14 cellular contexts compared by ENCODE assay signal in the genomic region with DNA sequence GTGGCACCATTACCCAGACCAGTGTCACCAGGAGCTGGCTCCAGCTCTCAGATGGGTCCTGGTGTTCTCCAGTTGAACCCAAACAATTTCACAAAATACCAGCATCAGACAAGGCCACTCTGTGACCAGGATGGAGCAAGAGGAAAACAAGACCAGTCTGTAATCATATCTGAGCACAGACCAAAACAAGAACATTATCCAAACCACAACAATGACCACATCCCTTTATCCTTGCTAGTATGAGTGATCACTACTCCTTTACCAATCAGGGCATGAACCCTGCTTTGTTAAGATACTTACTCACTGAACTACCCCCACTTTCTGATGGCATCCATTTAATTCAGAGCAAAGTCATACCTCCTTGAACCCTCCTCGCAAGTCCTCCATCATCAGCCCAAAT.
DNase-seq lines count a peak whose midpoint lies in the region; ATAC-seq and TF ChIP-seq lines count a peak whose summit lies in the region.
"Had no signal": no experiment of that assay in that cellular context is flagged by ENCODE, and none has a peak within 500 bp of the region (broad histone marks: within the 10 kb centered on the region; RNA-seq: fewer than 3 reads in every experiment).

No MANE protein-coding gene starts in this region.

- no peak overlapping the region for H3K4me3 ChIP-seq in cardiac fibroblast (replicated peaks in 1 of 2; ENCODE audit: low read depth in 2 of 2, low read length in 2 of 2)
- H3K4me3 ChIP-seq: PC-9 had no signal

- no peaks in the 10 kb centered on the region for H3K36me3 Mint-ChIP-seq in stimulated activated effector memory CD8-positive, alpha-beta T cell treated with anti-CD3 and anti-CD28 coated beads, Interleukin-12 subunit alpha, Interleukin-12 subunit beta, amount 100 ng/mL, for 72 hours

- H3K9me3 Mint-ChIP-seq in stimulated activated effector memory CD8-positive, alpha-beta T cell treated with anti-CD3 and anti-CD28 coated beads, Interleukin-12 subunit alpha, Interleukin-12 subunit beta, amount 100 ng/mL, for 72 hours = no peaks in the 10 kb centered on the region

- peak; percentile 67 for ATAC-seq in stimulated activated effector memory CD8-positive, alpha-beta T cell treated with anti-CD3 and anti-CD28 coated beads, Interleukin-12 subunit alpha, Interleukin-12 subunit beta, amount 100 ng/mL, for 72 hours
- ATAC-seq in HG03095 (IDR thresholded peaks at IDR 0.05; ENCODE audit: unreplicated experiment) (no peak), HG02798 (IDR thresholded peaks at IDR 0.05; ENCODE audit: poor library complexity, unreplicated experiment) (no peak)
- ATAC-seq: left colon had no signal

- no peak overlapping the region for H3K27ac Mint-ChIP-seq in stimulated activated effector memory CD8-positive, alpha-beta T cell treated with anti-CD3 and anti-CD28 coated beads, Interleukin-12 subunit alpha, Interleukin-12 subunit beta, amount 100 ng/mL, for 72 hours

- no peak for TF ChIP-seq CTCF in cardiac fibroblast (IDR thresholded peaks at IDR 0.05; ENCODE audit: low read depth, low read length)

- no peak overlapping the region for H3K4me3 Mint-ChIP-seq in stimulated activated effector memory CD8-positive, alpha-beta T cell treated with anti-CD3 and anti-CD28 coated beads, Interleukin-12 subunit alpha, Interleukin-12 subunit beta, amount 100 ng/mL, for 72 hours

- no peaks in the 10 kb centered on the region for H3K4me1 Mint-ChIP-seq in stimulated activated effector memory CD8-positive, alpha-beta T cell treated with anti-CD3 and anti-CD28 coated beads, Interleukin-12 subunit alpha, Interleukin-12 subunit beta, amount 100 ng/mL, for 72 hours

- peak; percentile 60 for DNase-seq in SIG-M5 treated with dmso at 0.1 percent for 504 hours (lab: John Stamatoyannopoulos, UW; ENCODE audit: unreplicated experiment)
- no peak for DNase-seq in SIG-M5 (lab: John Stamatoyannopoulos, UW)
- DNase-seq in NOMO-1 treated with dmso at 0.1 percent for 144 hours (lab: John Stamatoyannopoulos, UW; ENCODE audit: unreplicated experiment) = peak; percentile 38
- DNase-seq in cardiac fibroblast (ENCODE audit: low read depth in 2 of 2) = peak; percentile 53 to 72
- no peak for DNase-seq in stimulated activated effector memory CD8-positive, alpha-beta T cell treated with anti-CD3 and anti-CD28 coated beads, Interleukin-12 subunit alpha, Interleukin-12 subunit beta, amount 100 ng/mL, for 72 hours (ENCODE audit: low spot score in 2 of 2)
- no peak for DNase-seq in stimulated activated CD4-positive, alpha-beta T cell treated with anti-CD3 and anti-CD28 coated beads, Interleukin-4, amount 100 ng/mL, for 4 hours
- DNase-seq: activated CD4-positive, alpha-beta T cell treated with anti-CD3 and anti-CD28 coated beads, Interleukin-2, amount 50 U/mL, for 4 hours; activated naive CD4-positive, alpha-beta T cell treated with Interleukin-2 at 50 U/mL for 16 hours; Calu3; dermis blood vessel endothelial cell; left colon; PC-9 had no signal

Comparison
In these comparisons a context has a peak if more than half of its experiments do, and no peak if none do; other contexts are left out.
1. DNase-seq: peak in SIG-M5 treated with dmso at 0.1 percent for 504 hours (single experiment), NOMO-1 treated with dmso at 0.1 percent for 144 hours (single experiment) and cardiac fibroblast (2 of 2); none in SIG-M5 (single experiment), stimulated activated effector memory CD8-positive, alpha-beta T cell treated with anti-CD3 and anti-CD28 coated beads, Interleukin-12 subunit alpha, Interleukin-12 subunit beta, amount 100 ng/mL, for 72 hours (0 of 2) and stimulated activated CD4-positive, alpha-beta T cell treated with anti-CD3 and anti-CD28 coated beads, Interleukin-4, amount 100 ng/mL, for 4 hours (0 of 2).